In genomic region chr4:56388311-56388710, GRCh38 we compare ENCODE assay signal across 8 cellular contexts. TPM values are rescaled to one million over a fixed set of nuclear protein-coding genes. Genes with fewer than 3 reads are reported as not detected.
DNase-seq lines count a peak whose midpoint lies in the region; ATAC-seq and TF ChIP-seq lines count a peak whose summit lies in the region.

No MANE protein-coding gene starts in this region.

- no peak for ATAC-seq in DND-41 (ENCODE audit: insufficient read depth, low read depth)
- ATAC-seq in HG02798 (IDR thresholded peaks at IDR 0.05; ENCODE audit: poor library complexity, unreplicated experiment) = no peak

- H3K27me3 ChIP-seq in DND-41 (ENCODE audit: insufficient read depth, low read length, poor library complexity) (no peaks in the 10 kb centered on the region), ectodermal cell (ENCODE audit: control insufficient read depth, insufficient read depth, low read length, poor library complexity, severe bottlenecking) (no peaks in the 10 kb centered on the region), osteoblast (ENCODE audit: insufficient read depth, low read length) (no peaks in the 10 kb centered on the region)

- H4K20me1 ChIP-seq in DND-41 (ENCODE audit: insufficient read depth, low read length) (no peaks in the 10 kb centered on the region; the same call in 1 of the 2 replicates), osteoblast (ENCODE audit: insufficient read depth, low read length) (no peaks in the 10 kb centered on the region)

- H2AFZ ChIP-seq in DND-41 (ENCODE audit: low read depth, low read length) = peak overlapping the region; percentile 90; the same call in 1 of the 2 replicates
- H2AFZ ChIP-seq in osteoblast (ENCODE audit: low read length) = peak overlapping the region; percentile 96

- H3K27ac ChIP-seq in DND-41 (ENCODE audit: low read length) = peak overlapping the region; percentile 93
- no peak overlapping the region for H3K27ac ChIP-seq in ectodermal cell (ENCODE audit: insufficient read depth, low read depth, low read length, poor library complexity, severe bottlenecking)
- peak overlapping the region; percentile 96 for H3K27ac ChIP-seq in osteoblast (ENCODE audit: low read depth, low read length)

- no peak for DNase-seq in DND-41
- peak; percentile 44 for DNase-seq in NCI-H82 (lab: John Stamatoyannopoulos, UW)
- no peak for DNase-seq in osteoblast (ENCODE audit: insufficient read length, low spot score, missing footprints)
- no peak for DNase-seq in CD1c-positive myeloid dendritic cell (ENCODE audit: extremely low spot score)
- DNase-seq in GM19240 (ENCODE audit: insufficient read length, low spot score) = no peak
- DNase-seq in glomerular visceral epithelial cell (ENCODE audit: extremely low spot score) = no peak

- peaks cover 30% of the 10 kb centered on the region for H3K4me1 ChIP-seq in DND-41 (ENCODE audit: insufficient read depth, low read length)
- peaks cover 12% of the 10 kb centered on the region for H3K4me1 ChIP-seq in ectodermal cell (ENCODE audit: control insufficient read depth, insufficient read depth, low read length)
- peaks cover 8% of the 10 kb centered on the region for H3K4me1 ChIP-seq in osteoblast (ENCODE audit: insufficient read depth, low read length)

- peak overlapping the region; percentile 78 for H3K9ac ChIP-seq in DND-41 (ENCODE audit: low read depth, low read length)

- H3K36me3 ChIP-seq in DND-41 (ENCODE audit: insufficient read depth, low read length) = peaks cover 15% of the 10 kb centered on the region; the same call in 1 of the 2 replicates
- H3K36me3 ChIP-seq in ectodermal cell (ENCODE audit: control insufficient read depth, insufficient read depth, low read length) = no peaks in the 10 kb centered on the region
- no peaks in the 10 kb centered on the region for H3K36me3 ChIP-seq in osteoblast (ENCODE audit: insufficient read depth, low read length)

- 46 to 51% methylated on average over 6 of the region's 6 CpGs for WGBS in ectodermal cell, 2 experiments

- no peaks in the 10 kb centered on the region for H3K9me3 ChIP-seq in DND-41 (ENCODE audit: insufficient read depth, low read length, severe bottlenecking)
- H3K9me3 ChIP-seq in ectodermal cell (ENCODE audit: control insufficient read depth, low read length) = no peaks in the 10 kb centered on the region
- H3K9me3 ChIP-seq in osteoblast (ENCODE audit: low read depth, low read length) = no peaks in the 10 kb centered on the region

- H3K4me3 ChIP-seq in DND-41 (ENCODE audit: low read depth in 1 of 2, low read length in 2 of 2) (peak overlapping the region; percentile 79 to 85; a peak in 3 of 4 replicates), ectodermal cell (ENCODE audit: insufficient read depth, low read depth, low read length) (peak overlapping the region; percentile 83), osteoblast (ENCODE audit: insufficient read depth, low read length) (peak overlapping the region; percentile 79)

- TF ChIP-seq CTCF in DND-41 (IDR thresholded peaks at IDR 0.05; ENCODE audit: borderline replicate concordance, extremely low read depth, low read length, poor library complexity, severe bottlenecking) (no peak), osteoblast (IDR thresholded peaks at IDR 0.05; ENCODE audit: extremely low read depth, low read depth, low read length) (no peak)

- H3K79me2 ChIP-seq in DND-41 (ENCODE audit: insufficient read depth, low read length) = peaks cover 58% of the 10 kb centered on the region
- peaks cover 45% of the 10 kb centered on the region for H3K79me2 ChIP-seq in osteoblast (ENCODE audit: insufficient read depth, low read length)

- H3K4me2 ChIP-seq in DND-41 (ENCODE audit: insufficient read depth, low read length) (peak overlapping the region; percentile 75), osteoblast (ENCODE audit: insufficient read depth, low read length) (peak overlapping the region; percentile 85)

RNA-seq across cellular contexts. Expression of gene AASDH, which starts 1.0 kb away (rescaled TPM):
- polyA plus RNA-seq in ectodermal cell (2013, experiment 1 of 4) = 18.4 TPM
- 21.5 TPM for polyA plus RNA-seq in ectodermal cell (2013, experiment 2 of 4)
- polyA plus RNA-seq in ectodermal cell (2013, experiment 3 of 4) = 16.7 TPM
- 20.7 TPM for polyA plus RNA-seq in ectodermal cell (2013, experiment 4 of 4)
- total RNA-seq in osteoblast = 16.6 and 21.2 TPM in 2 replicates

RNA-seq across cellular contexts. Expression of gene PPAT, which starts 47.1 kb away (rescaled TPM):
- polyA plus RNA-seq in ectodermal cell (2013, experiment 1 of 4) = 60.5 TPM
- polyA plus RNA-seq in ectodermal cell (2013, experiment 2 of 4) = 62.5 TPM
- polyA plus RNA-seq in ectodermal cell (2013, experiment 3 of 4) = 43.1 TPM
- polyA plus RNA-seq in ectodermal cell (2013, experiment 4 of 4) = 44.2 TPM
- 8.3 and 10.6 TPM in 2 replicates for total RNA-seq in osteoblast

RNA-seq across cellular contexts. Expression of gene PAICS, which starts 47.7 kb away (rescaled TPM):
- polyA plus RNA-seq in ectodermal cell (2013, experiment 1 of 4) = 396 TPM
- 409 TPM for polyA plus RNA-seq in ectodermal cell (2013, experiment 2 of 4)
- 272 TPM for polyA plus RNA-seq in ectodermal cell (2013, experiment 3 of 4)
- polyA plus RNA-seq in ectodermal cell (2013, experiment 4 of 4) = 303 TPM
- total RNA-seq in osteoblast = 26.8 and 27.9 TPM in 2 replicates
